Comparison of ENCODE assay signal across 20 cellular contexts in genomic region chr4:7458066-7458425, GRCh38. TPM values are rescaled to one million over a fixed set of nuclear protein-coding genes. Genes with fewer than 3 reads are reported as not detected.
DNase-seq lines count a peak whose midpoint lies in the region; ATAC-seq and TF ChIP-seq lines count a peak whose summit lies in the region.
"Had no signal": no experiment of that assay in that cellular context is flagged by ENCODE, and none has a peak within 500 bp of the region (broad histone marks: within the 10 kb centered on the region; RNA-seq: fewer than 3 reads in every experiment).

No MANE protein-coding gene starts in this region.

- H3K4me1 Mint-ChIP-seq in nephron progenitor cell, result peaks cover 47% of the 10 kb centered on the region
- H3K4me1 Mint-ChIP-seq: CD14-positive monocyte; CD8-positive, alpha-beta memory T cell had no signal

- intact Hi-C loops in left ventricle myocardium superior (cut with micrococcal nuclease), result no loop called here
- intact Hi-C loops in left ventricle myocardium inferior (cut with micrococcal nuclease), result no loop called here

- no peak overlapping the region for H3K4me3 Mint-ChIP-seq in nephron progenitor cell
- H3K4me3 Mint-ChIP-seq: CD14-positive monocyte; CD4-positive, alpha-beta T cell; CD8-positive, alpha-beta memory T cell; GM23338; H9; HFFc6 had no signal

- H3K27me3 Mint-ChIP-seq in nephron progenitor cell (ENCODE audit: low read depth, poor library complexity), result no peaks in the 10 kb centered on the region

- H3K27me3 ChIP-seq in left ventricle myocardium inferior (ENCODE audit: low read depth), result peaks cover 17% of the 10 kb centered on the region

- peak overlapping the region; percentile 74 for H3K27ac Mint-ChIP-seq in nephron progenitor cell
- H3K27ac Mint-ChIP-seq: CD4-positive, alpha-beta T cell; CD8-positive, alpha-beta memory T cell; GM23338; H9; HFFc6 had no signal

- TF ChIP-seq CTCF in left ventricle myocardium inferior (IDR thresholded peaks at IDR 0.05; ENCODE audit: borderline replicate concordance) (no peak), nephron progenitor cell (IDR thresholded peaks at IDR 0.05) (no peak), omental fat pad (IDR thresholded peaks at IDR 0.05) (no peak)

- no peaks in the 10 kb centered on the region for H3K36me3 ChIP-seq in left ventricle myocardium inferior

- no peaks in the 10 kb centered on the region for H3K9me3 ChIP-seq in left ventricle myocardium inferior (replicated peaks)
- H3K9me3 ChIP-seq: A549 had no signal

- no peaks in the 10 kb centered on the region for H3K9me3 Mint-ChIP-seq in nephron progenitor cell
- H3K9me3 Mint-ChIP-seq: CD4-positive, alpha-beta T cell; CD8-positive, alpha-beta memory T cell; GM23338; H9; HFFc6 had no signal

- H3K4me1 ChIP-seq in left ventricle myocardium inferior, result peaks cover 10% of the 10 kb centered on the region

- no peaks in the 10 kb centered on the region for H3K36me3 Mint-ChIP-seq in nephron progenitor cell (ENCODE audit: low read depth)
- H3K36me3 Mint-ChIP-seq: CD14-positive monocyte; CD8-positive, alpha-beta memory T cell had no signal

- H3K27ac ChIP-seq in left ventricle myocardium inferior (replicated peaks), result no peak overlapping the region
- H3K27ac ChIP-seq: A549 had no signal

- peak; percentile 20 for DNase-seq in left ventricle myocardium superior
- no peak for DNase-seq in left ventricle myocardium inferior
- DNase-seq in nephron progenitor cell, result no peak
- DNase-seq in omental fat pad (ENCODE audit: low spot score), result no peak
- no peak for DNase-seq in retina
- DNase-seq: 8988T; CD4-positive, alpha-beta T cell; CD8-positive, alpha-beta memory T cell; DMS 273 treated with DMSO at 0.1 percent for 48 hours; DMS79; EL; GDM1; H9; HFFc6 had no signal

- ATAC-seq in left ventricle myocardium superior (no peak), omental fat pad (ENCODE audit: low FRiP score) (peak; percentile 37), GM21717 (IDR thresholded peaks at IDR 0.05; ENCODE audit: unreplicated experiment) (no peak)
- ATAC-seq: GM12878, GM23338 had no signal

- H3K4me3 ChIP-seq in left ventricle myocardium inferior, result no peak overlapping the region
- H3K4me3 ChIP-seq: A549, GM12878, GM23338 had no signal

RNA-seq across cellular contexts. Expression of gene PSAPL1, which starts 23.3 kb away (rescaled TPM):
- total RNA-seq in left ventricle myocardium superior (not detected), left ventricle myocardium inferior (not detected), omental fat pad (1 to 10 TPM in 1 of 4 donors, under 1 TPM in 2, not detected in 1; 0.25 to 2.1 (median 0.48) TPM)
- total RNA-seq: CD4-positive, alpha-beta T cell; CD8-positive, alpha-beta memory T cell; GM12878; GM23338; H4; HFFc6 had no signal
